ENCODE assay signal across 8 cellular contexts in genomic region chr11:33542921-33543320, GRCh38.
DNase-seq lines count a peak whose midpoint lies in the region; ATAC-seq, FAIRE-seq and TF ChIP-seq lines count a peak whose summit lies in the region.

No MANE protein-coding gene starts in this region.

- peak; percentile 83 to 89 (median 85) for TF ChIP-seq CTCF in H1 (IDR thresholded peaks at IDR 0.05; ENCODE audit: control extremely low read depth in 1 of 3, insufficient read depth in 1 of 3, low read depth in 1 of 3, low read length in 3 of 3)
- peak; percentile 27 to 49 (median 45) for TF ChIP-seq CTCF in tibial nerve (IDR thresholded peaks at IDR 0.05)

- POLR2A ChIA-PET in H1 (lab: Charles Lee; ENCODE audit: partially characterized antibody) = no interaction called here

- TF ChIP-seq RAD21 in H1 (IDR thresholded peaks at IDR 0.05 in 1 of 2, conservative IDR thresholded peaks at IDR 0.05 in 1 of 2; ENCODE audit: low read depth in 2 of 2, low read length in 2 of 2) = peak; percentile 70 to 83

- no peak overlapping the region for H3K4me2 ChIP-seq in H1 (ENCODE audit: insufficient read depth in 1 of 2, low read depth in 2 of 2, low read length in 2 of 2)
- no peak overlapping the region for H3K4me2 ChIP-seq in mesendoderm (ENCODE audit: low read length)

- H2BK5ac ChIP-seq in H1 (ENCODE audit: low read depth, low read length) (no peak overlapping the region), mesendoderm (ENCODE audit: low read length) (no peak overlapping the region)

- TF ChIP-seq POLR2A in H1 (IDR thresholded peaks at IDR 0.05; ENCODE audit: control extremely low read depth in 1 of 2, low read depth in 2 of 2, low read length in 2 of 2) (no peak), tibial nerve (IDR thresholded peaks at IDR 0.05) (no peak)

- no peaks in the 10 kb centered on the region for H3K23me2 ChIP-seq in H1 (ENCODE audit: low read depth, low read length)

- TF ChIP-seq EP300 in H1 (IDR thresholded peaks at IDR 0.05; ENCODE audit: borderline replicate concordance in 1 of 2, low read depth in 2 of 2, low read length in 2 of 2) = no peak
- no peak for TF ChIP-seq EP300 in tibial nerve (IDR thresholded peaks at IDR 0.05)

- no peak for ATAC-seq in GM19324 (IDR thresholded peaks at IDR 0.05; ENCODE audit: low FRiP score, unreplicated experiment)
- ATAC-seq in GM18511 (IDR thresholded peaks at IDR 0.05; ENCODE audit: unreplicated experiment) = no peak

- peak; percentile 74 for DNase-seq in ELF-1 (ENCODE audit: low read depth, low spot score)
- peak; percentile 26 for DNase-seq in HS-27A (ENCODE audit: low read depth)
- DNase-seq in UCSD-AML1 (lab: John Stamatoyannopoulos, UW; ENCODE audit: unreplicated experiment) = peak; percentile 36
- DNase-seq in H1 (ENCODE audit: low read depth in 1 of 2, low spot score in 2 of 2) = peak; percentile 34 to 82
- DNase-seq in mesendoderm = peak; percentile 79
- peak; percentile 21 to 33 for DNase-seq in tibial nerve (ENCODE audit: low spot score in 2 of 2)

- no peaks in the 10 kb centered on the region for H3K4me1 ChIP-seq in H1 (replicated peaks in 1 of 4; ENCODE audit: control insufficient read depth in 3 of 4, insufficient read depth in 4 of 4, low read length in 3 of 4)
- H3K4me1 ChIP-seq in mesendoderm (ENCODE audit: control insufficient read depth, low read depth, low read length) = no peaks in the 10 kb centered on the region
- no peaks in the 10 kb centered on the region for H3K4me1 ChIP-seq in tibial nerve

- H3K18ac ChIP-seq in H1 (ENCODE audit: extremely low read depth, low read length) (no peak overlapping the region), mesendoderm (ENCODE audit: low read length) (no peak overlapping the region)

- 79% methylated on average over 7 of the region's 7 CpGs; no CpG with 5 or more reads in 1 of the 2 experiments for WGBS in H1 (ENCODE audit: extremely low coverage in 1 of 2, insufficient coverage in 1 of 2, insufficient read length in 1 of 2, insufficient replicate concordance in 2 of 2, low coverage in 1 of 2, low lambda C conversion rate in 2 of 2, missing lambda C conversion rate in 1 of 2), 2 experiments
- WGBS in mesendoderm (ENCODE audit: extremely low coverage, insufficient coverage, low lambda C conversion rate) = no CpG with 5 or more reads among the region's 7 CpGs
- WGBS in tibial nerve, 2 donors = 64 to 71% methylated on average over 7 of the region's 7 CpGs

- no peak overlapping the region for H2BK12ac ChIP-seq in H1 (ENCODE audit: low read depth, low read length)

- H3K4ac ChIP-seq in H1 (replicated peaks; ENCODE audit: insufficient read length, low read depth, low read length) (no peak overlapping the region), mesendoderm (ENCODE audit: low read depth, low read length) (no peak overlapping the region)

- no peak overlapping the region for H4K5ac ChIP-seq in H1 (ENCODE audit: insufficient read length, low read depth, low read length)
- H4K5ac ChIP-seq in mesendoderm (ENCODE audit: low read length) = no peak overlapping the region

- H3K79me2 ChIP-seq in H1 (ENCODE audit: control insufficient read depth in 1 of 2, insufficient read depth in 2 of 2, low read length in 2 of 2) = no peaks in the 10 kb centered on the region
- no peaks in the 10 kb centered on the region for H3K79me2 ChIP-seq in mesendoderm (ENCODE audit: control insufficient read depth, insufficient read depth, low read length)

- H3K27me3 ChIP-seq in H1 (replicated peaks in 1 of 4; ENCODE audit: control insufficient read depth in 3 of 4, extremely low read depth in 1 of 4, insufficient read depth in 3 of 4, low read length in 3 of 4) (no peaks in the 10 kb centered on the region), mesendoderm (ENCODE audit: insufficient read depth, low read length, poor library complexity) (no peaks in the 10 kb centered on the region), tibial nerve (no peaks in the 10 kb centered on the region)

- no peak overlapping the region for H2AFZ ChIP-seq in H1 (ENCODE audit: low read length)

- H4K91ac ChIP-seq in H1 (replicated peaks; ENCODE audit: insufficient read length, low read length) = no peak overlapping the region

- H3K27ac ChIP-seq in H1 (ENCODE audit: low read depth, low read length) (no peak overlapping the region), mesendoderm (ENCODE audit: low read depth, low read length) (no peak overlapping the region), tibial nerve (no peak overlapping the region)

- no peak overlapping the region for H3K9ac ChIP-seq in H1 (replicated peaks in 1 of 4; ENCODE audit: extremely low read depth in 1 of 4, low read depth in 3 of 4, low read length in 3 of 4)
- no peak overlapping the region for H3K9ac ChIP-seq in mesendoderm (ENCODE audit: low read length)

- H3K56ac ChIP-seq in H1 (replicated peaks; ENCODE audit: insufficient read length, low read depth, low read length) (no peak overlapping the region), mesendoderm (ENCODE audit: low read length) (no peak overlapping the region)

- FAIRE-seq in H1 (lab: Jason Lieb, UNC) = peak; percentile 79

- H4K20me1 ChIP-seq in H1 (replicated peaks in 1 of 2; ENCODE audit: control insufficient read depth in 1 of 2, insufficient read depth in 2 of 2, low read length in 2 of 2) = no peaks in the 10 kb centered on the region

- H3K36me3 ChIP-seq in H1 (ENCODE audit: control insufficient read depth in 2 of 4, insufficient read depth in 4 of 4, low read length in 3 of 4) = no peaks in the 10 kb centered on the region
- H3K36me3 ChIP-seq in mesendoderm (ENCODE audit: control insufficient read depth, insufficient read depth, low read length) = no peaks in the 10 kb centered on the region
- no peaks in the 10 kb centered on the region for H3K36me3 ChIP-seq in tibial nerve

- no peak overlapping the region for H3K23ac ChIP-seq in H1 (ENCODE audit: insufficient read length)
- no peak overlapping the region for H3K23ac ChIP-seq in mesendoderm (ENCODE audit: low read length)

- H3K9me3 ChIP-seq in H1 (ENCODE audit: insufficient read depth in 2 of 2, low read depth in 1 of 2, low read length in 1 of 2) = no peaks in the 10 kb centered on the region
- H3K9me3 ChIP-seq in tibial nerve = no peaks in the 10 kb centered on the region

- CTCF ChIA-PET in H1 (lab: Charles Lee; ENCODE audit: partially characterized antibody) = interaction anchor here (0.7 to 9.6 kb wide), 28 partner anchors 8 to 287 kb away, joined by 3 to 167 read pairs (median 4); no protein-coding TSS in a partner anchor

- H3K4me3 ChIP-seq in H1 (ENCODE audit: extremely low read depth in 1 of 4, insufficient read depth in 2 of 4, low read depth in 3 of 4, low read length in 4 of 4) (no peak overlapping the region), mesendoderm (ENCODE audit: low read length) (no peak overlapping the region), tibial nerve (no peak overlapping the region)

- no peak overlapping the region for H3K14ac ChIP-seq in H1 (ENCODE audit: insufficient read length)

- H2BK15ac ChIP-seq in H1 (ENCODE audit: low read length) = no peak overlapping the region
- H2BK15ac ChIP-seq in mesendoderm (replicated peaks; ENCODE audit: low read depth) = no peak overlapping the region

- no peak overlapping the region for H4K8ac ChIP-seq in H1 (ENCODE audit: extremely low read depth, insufficient read depth, low read length)
- no peak overlapping the region for H4K8ac ChIP-seq in mesendoderm (ENCODE audit: low read depth, low read length)

- no peak overlapping the region for H2BK20ac ChIP-seq in H1 (ENCODE audit: low read length)

- H2BK120ac ChIP-seq in H1 (replicated peaks; ENCODE audit: low read depth, low read length) (no peak overlapping the region), mesendoderm (ENCODE audit: low read depth, low read length) (no peak overlapping the region)

- H2AK5ac ChIP-seq in H1 (ENCODE audit: low read depth, low read length) = no peak overlapping the region
- H2AK5ac ChIP-seq in mesendoderm (ENCODE audit: low read length) = no peak overlapping the region

- H3K79me1 ChIP-seq in H1 (ENCODE audit: low read depth, low read length) (no peaks in the 10 kb centered on the region), mesendoderm (ENCODE audit: low read length) (no peaks in the 10 kb centered on the region)

TF ChIP-seq in H1, 55 proteins besides CTCF, POLR2A, EP300 and RAD21:
- TF ChIP-seq ASH2L (IDR thresholded peaks at IDR 0.05; ENCODE audit: low read length) (no peak), YY1 (IDR thresholded peaks at IDR 0.05; ENCODE audit: low read depth, low read length) (peak; percentile 69; the same call in 1 of the 2 replicates)
TF ChIP-seq in H1: peak in this region for 1.

Comparison
In these comparisons a context has a peak if more than half of its experiments do, and no peak if none do; other contexts are left out.
1. DNase-seq: peak in every context shown above with its lines; median percentile 79 in mesendoderm; 74 in ELF-1; 58 in H1; 36 in UCSD-AML1; 27 in tibial nerve; 26 in HS-27A.